25 cellular contexts compared by ENCODE assay signal in the genomic region with DNA sequence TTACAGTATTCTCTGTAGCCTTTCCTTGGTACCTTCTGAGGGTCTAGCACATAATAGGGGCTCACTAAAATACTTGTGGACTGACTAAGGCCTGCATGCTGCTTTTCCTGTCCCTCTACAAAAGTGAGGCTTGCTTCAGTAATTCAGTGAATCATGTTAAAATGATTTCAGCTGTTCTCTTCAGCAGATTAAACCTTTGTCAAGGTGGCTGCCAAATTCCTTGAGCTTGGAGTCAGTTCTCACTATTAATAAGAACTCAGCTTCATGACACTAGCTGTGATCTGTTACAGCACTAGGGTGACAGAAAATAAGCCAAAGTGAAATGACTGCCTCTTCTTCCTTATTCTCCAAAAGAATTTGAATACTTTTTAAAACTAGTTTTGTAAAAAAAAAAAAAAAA.
DNase-seq lines count a peak whose midpoint lies in the region; ATAC-seq and TF ChIP-seq lines count a peak whose summit lies in the region.
"Had no signal": no experiment of that assay in that cellular context is flagged by ENCODE, and none has a peak within 500 bp of the region (broad histone marks: within the 10 kb centered on the region; RNA-seq: fewer than 3 reads in every experiment).

No MANE protein-coding gene starts in this region.

- no peaks in the 10 kb centered on the region for H3K27me3 ChIP-seq in Karpas-422 (ENCODE audit: low read length)
- H3K27me3 ChIP-seq: BE2C, colonic mucosa, esophagus muscularis mucosa, thyroid gland had no signal

- no peak overlapping the region for H3K4me3 ChIP-seq in AG10803 (ENCODE audit: low read length)
- no peak overlapping the region for H3K4me3 ChIP-seq in Karpas-422 (ENCODE audit: low read length)
- H3K4me3 ChIP-seq in fibroblast of the aortic adventitia (ENCODE audit: low read depth, low read length): no peak overlapping the region
- H3K4me3 ChIP-seq: colonic mucosa, esophagus muscularis mucosa, thyroid gland had no signal

- H3K36me3 ChIP-seq in Karpas-422 (ENCODE audit: insufficient read depth, low read length): peaks cover 20% of the 10 kb centered on the region; the same call in 1 of the 2 replicates
- H3K36me3 ChIP-seq: BE2C, colonic mucosa, esophagus muscularis mucosa, thyroid gland had no signal

- H3K4me2 ChIP-seq in Karpas-422 (ENCODE audit: low read depth, low read length, poor library complexity, severe bottlenecking): no peak overlapping the region

- no peak overlapping the region for H3K9ac ChIP-seq in Karpas-422 (ENCODE audit: low read length)
- H3K9ac ChIP-seq: parathyroid adenoma had no signal

- peaks cover 9% of the 10 kb centered on the region for H3K27me3 Mint-ChIP-seq in activated CD4-positive, alpha-beta T cell treated with anti-CD3 and anti-CD28 coated beads, Interleukin-2, amount 10 ng/mL, durations not matched to agents 24 days and 14 days
- H3K27me3 Mint-ChIP-seq: activated naive CD8-positive, alpha-beta T cell had no signal

- peak; percentile 77 for DNase-seq in AG10803 (ENCODE audit: low read depth)
- DNase-seq in Karpas-422: no peak
- DNase-seq in fibroblast of the aortic adventitia (ENCODE audit: low read depth): peak; percentile 78
- DNase-seq in myocyte (ENCODE audit: low read depth): peak; percentile 82
- no peak for DNase-seq in T-helper 1 cell
- DNase-seq in activated CD4-positive, alpha-beta T cell treated with anti-CD3 and anti-CD28 coated beads, Interleukin-2, amount 10 ng/mL, durations not matched to agents 24 days and 14 days: no peak
- no peak for DNase-seq in HUDEP-2 (lab: John Stamatoyannopoulos, UW; ENCODE audit: unreplicated experiment in 76 of 76)
- DNase-seq: activated CD4-positive, alpha-beta T cell treated with anti-CD3 and anti-CD28 coated beads, Interleukin-2, amount 10 ng/mL, durations not matched to agents 7 days and 5 days; activated CD8-positive, alpha-beta memory T cell treated with anti-CD3 and anti-CD28 coated beads, Interleukin-2, amount 10 ng/mL, durations not matched to agents 7 days and 5 days; BE2C; colonic mucosa; DMS79; effector memory CD8-positive, alpha-beta T cell; NCI-H1105 treated with DMSO at 0.1 percent for 48 hours; NCI-H510A treated with DMSO at 0.1 percent for 48 hours; stimulated activated CD4-positive, alpha-beta T cell treated with anti-CD3 and anti-CD28 coated beads, Interleukin-2, amount 100 ng/mL, for 24 hours; thyroid gland had no signal

- H3K9me2 ChIP-seq in Karpas-422 (replicated peaks; ENCODE audit: insufficient read depth, low read length): no peaks in the 10 kb centered on the region

- peaks cover 72% of the 10 kb centered on the region for H3K4me1 Mint-ChIP-seq in activated CD4-positive, alpha-beta T cell treated with anti-CD3 and anti-CD28 coated beads, Interleukin-2, amount 10 ng/mL, durations not matched to agents 24 days and 14 days
- H3K4me1 Mint-ChIP-seq: stimulated activated memory B cell treated with anti-CD40 and anti-IgM and Interleukin-4, amounts not matched to agents 10 μg/mL and 1 μg/mL and 100 μg/mL, for 72 hours had no signal

- H3K4me1 ChIP-seq in Karpas-422 (ENCODE audit: low read length): peaks cover 9% of the 10 kb centered on the region
- H3K4me1 ChIP-seq: BE2C, colonic mucosa, parathyroid adenoma, thyroid gland had no signal

- H3K4me3 Mint-ChIP-seq in activated CD4-positive, alpha-beta T cell treated with anti-CD3 and anti-CD28 coated beads, Interleukin-2, amount 10 ng/mL, durations not matched to agents 24 days and 14 days: no peak overlapping the region
- H3K4me3 Mint-ChIP-seq: activated CD4-positive, alpha-beta T cell treated with anti-CD3 and anti-CD28 coated beads, Interleukin-2, amount 10 ng/mL, durations not matched to agents 7 days and 5 days; activated CD8-positive, alpha-beta memory T cell treated with anti-CD3 and anti-CD28 coated beads, Interleukin-2, amount 10 ng/mL, durations not matched to agents 7 days and 5 days; activated naive CD8-positive, alpha-beta T cell; effector memory CD8-positive, alpha-beta T cell; nephron progenitor cell; stimulated activated memory B cell treated with anti-CD40 and anti-IgM and Interleukin-4, amounts not matched to agents 10 μg/mL and 1 μg/mL and 100 μg/mL, for 72 hours; T-helper 1 cell treated with Interleukin-12 subunit alpha and Interleukin-12 subunit beta and Interleukin-4 antibody, amounts not matched to agents 30 μg/mL and 1 μg/mL, for 36 hours had no signal

- ATAC-seq in GM18511 (IDR thresholded peaks at IDR 0.05; ENCODE audit: unreplicated experiment): no peak
- ATAC-seq: activated CD8-positive, alpha-beta memory T cell treated with anti-CD3 and anti-CD28 coated beads, Interleukin-2, amount 10 ng/mL, durations not matched to agents 7 days and 5 days; effector memory CD8-positive, alpha-beta T cell; Panc1; stimulated activated memory B cell treated with anti-CD40 and anti-IgM and Interleukin-4, amounts not matched to agents 10 μg/mL and 1 μg/mL and 100 μg/mL, for 72 hours had no signal

- no peaks in the 10 kb centered on the region for H3K79me2 ChIP-seq in Karpas-422 (ENCODE audit: low read length)
- H3K79me2 ChIP-seq: parathyroid adenoma had no signal

- no peak overlapping the region for H2AFZ ChIP-seq in Karpas-422 (ENCODE audit: low read length)
- H2AFZ ChIP-seq: parathyroid adenoma had no signal

- no peaks in the 10 kb centered on the region for H4K20me1 ChIP-seq in Karpas-422 (ENCODE audit: insufficient read depth, low read depth, low read length)

- peak overlapping the region; percentile 24 for H3K27ac ChIP-seq in Karpas-422 (ENCODE audit: low read length)
- H3K27ac ChIP-seq: colonic mucosa, parathyroid adenoma, thyroid gland had no signal

- no peak overlapping the region for H3K27ac Mint-ChIP-seq in activated CD4-positive, alpha-beta T cell treated with anti-CD3 and anti-CD28 coated beads, Interleukin-2, amount 10 ng/mL, durations not matched to agents 24 days and 14 days
- H3K27ac Mint-ChIP-seq: activated CD4-positive, alpha-beta T cell treated with anti-CD3 and anti-CD28 coated beads, Interleukin-2, amount 10 ng/mL, durations not matched to agents 7 days and 5 days; activated CD8-positive, alpha-beta memory T cell treated with anti-CD3 and anti-CD28 coated beads, Interleukin-2, amount 10 ng/mL, durations not matched to agents 7 days and 5 days; activated naive CD8-positive, alpha-beta T cell; effector memory CD8-positive, alpha-beta T cell; stimulated activated memory B cell treated with anti-CD40 and anti-IgM and Interleukin-4, amounts not matched to agents 10 μg/mL and 1 μg/mL and 100 μg/mL, for 72 hours; T-helper 1 cell treated with Interleukin-12 subunit alpha and Interleukin-12 subunit beta and Interleukin-4 antibody, amounts not matched to agents 30 μg/mL and 1 μg/mL, for 36 hours had no signal

- H3K36me3 Mint-ChIP-seq in activated CD4-positive, alpha-beta T cell treated with anti-CD3 and anti-CD28 coated beads, Interleukin-2, amount 10 ng/mL, durations not matched to agents 24 days and 14 days (ENCODE audit: low read depth): peaks cover 3% of the 10 kb centered on the region
- H3K36me3 Mint-ChIP-seq: activated naive CD8-positive, alpha-beta T cell; stimulated activated memory B cell treated with anti-CD40 and anti-IgM and Interleukin-4, amounts not matched to agents 10 μg/mL and 1 μg/mL and 100 μg/mL, for 72 hours had no signal

- TF ChIP-seq CTCF in AG10803 (conservative IDR thresholded peaks at IDR 0.05; ENCODE audit: low read length) (no peak), fibroblast of the aortic adventitia (IDR thresholded peaks at IDR 0.05; ENCODE audit: insufficient read depth, low read length) (no peak)

- intact Hi-C loops in activated CD4-positive, alpha-beta T cell treated with anti-CD3 and anti-CD28 coated beads, Interleukin-2, amount 10 ng/mL, durations not matched to agents 24 days and 14 days (cut with micrococcal nuclease): no loop called here

- no peaks in the 10 kb centered on the region for H3K9me3 ChIP-seq in Karpas-422 (ENCODE audit: low read length)
- H3K9me3 ChIP-seq: BE2C, colonic mucosa, esophagus muscularis mucosa, thyroid gland had no signal

- peaks cover 15% of the 10 kb centered on the region for H3K9me3 Mint-ChIP-seq in activated CD4-positive, alpha-beta T cell treated with anti-CD3 and anti-CD28 coated beads, Interleukin-2, amount 10 ng/mL, durations not matched to agents 24 days and 14 days
- H3K9me3 Mint-ChIP-seq: effector memory CD8-positive, alpha-beta T cell; T-helper 1 cell treated with Interleukin-12 subunit alpha and Interleukin-12 subunit beta and Interleukin-4 antibody, amounts not matched to agents 30 μg/mL and 1 μg/mL, for 36 hours had no signal

Comparison
In these comparisons a context has a peak if more than half of its experiments do, and no peak if none do; other contexts are left out.
1. DNase-seq: peak in AG10803 (single experiment), fibroblast of the aortic adventitia (single experiment) and myocyte (single experiment); none in Karpas-422 (single experiment), T-helper 1 cell (0 of 5), activated CD4-positive, alpha-beta T cell treated with anti-CD3 and anti-CD28 coated beads, Interleukin-2, amount 10 ng/mL, durations not matched to agents 24 days and 14 days (single experiment) and HUDEP-2 (0 of 76).